In the genomic region with DNA sequence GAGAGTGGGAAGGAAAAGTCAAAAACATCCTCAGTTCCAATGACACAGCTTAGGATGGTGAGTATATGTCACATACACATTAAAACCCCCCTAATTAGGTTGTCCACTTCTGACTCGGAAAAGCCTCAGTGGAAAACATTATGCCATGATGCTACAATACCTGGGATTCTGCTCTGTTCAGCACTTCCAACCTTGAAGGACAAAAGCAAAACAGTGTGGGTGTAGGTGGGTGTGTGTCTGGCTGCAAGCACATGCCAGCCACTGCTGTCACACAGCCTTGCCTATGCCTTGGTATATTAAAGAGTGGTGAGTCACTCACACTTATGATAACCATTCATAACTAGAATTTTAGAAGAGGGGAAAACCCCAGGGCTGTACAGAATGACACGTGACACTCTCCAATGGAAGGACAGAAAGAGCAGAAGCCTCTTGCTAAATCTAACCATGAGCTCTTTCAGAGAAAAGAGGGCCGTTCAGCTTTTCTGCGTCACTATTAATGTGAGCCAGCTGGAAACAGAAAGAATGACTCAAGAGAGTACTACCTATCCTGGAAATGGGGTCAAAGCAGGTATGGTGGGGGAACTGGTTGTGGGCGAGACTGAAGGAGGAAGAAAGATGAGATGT, we compare ENCODE assay signal across 8 cellular contexts.
DNase-seq lines count a peak whose midpoint lies in the region; ATAC-seq and TF ChIP-seq lines count a peak whose summit lies in the region.

No MANE protein-coding gene starts in this region.

- peak; percentile 86 for ATAC-seq in HG03280 (IDR thresholded peaks at IDR 0.05; ENCODE audit: unreplicated experiment)
- ATAC-seq in gastrocnemius medialis, result no peak

- H3K27me3 ChIP-seq in stomach, result no peaks in the 10 kb centered on the region
- H3K27me3 ChIP-seq in gastrocnemius medialis, result no peaks in the 10 kb centered on the region

- peak; percentile 1 for DNase-seq in A172 (ENCODE audit: low spot score)
- peak; percentile 26 for DNase-seq in GM19240 (ENCODE audit: insufficient read length, low spot score)
- peak; percentile 29 for DNase-seq in activated CD8-positive, alpha-beta memory T cell treated with anti-CD3 and anti-CD28 coated beads, Interleukin-2, amount 50 U/mL, for 24 hours (ENCODE audit: extremely low read depth)
- peak; percentile 57 to 62 for DNase-seq in stimulated activated CD4-positive, alpha-beta T cell treated with anti-CD3 and anti-CD28 coated beads, Interleukin-15, amount 100 ng/mL, for 48 hours (ENCODE audit: low read depth in 2 of 2)
- no peak for DNase-seq in stomach
- DNase-seq in NCI-H146 (lab: John Stamatoyannopoulos, UW), result no peak
- DNase-seq in gastrocnemius medialis, result no peak

- TF ChIP-seq POLR2A in stomach (IDR thresholded peaks at IDR 0.05) (no peak), gastrocnemius medialis (IDR thresholded peaks at IDR 0.05) (no peak)

- no peak overlapping the region for H3K27ac ChIP-seq in stomach
- no peak overlapping the region for H3K27ac ChIP-seq in gastrocnemius medialis

- no peaks in the 10 kb centered on the region for H3K4me1 ChIP-seq in stomach
- no peaks in the 10 kb centered on the region for H3K4me1 ChIP-seq in gastrocnemius medialis

- H3K9me3 ChIP-seq in stomach, result peaks cover 0 to 28% (median 10%) of the 10 kb centered on the region in 4 donors
- peaks cover 3 to 4% (median 4%) of the 10 kb centered on the region in 3 donors for H3K9me3 ChIP-seq in gastrocnemius medialis

- WGBS in stomach, 5 donors, result 66 to 75% (median 69%) methylated on average over 5 of the region's 5 CpGs

- TF ChIP-seq EP300 in stomach (IDR thresholded peaks at IDR 0.05), result no peak

- in situ Hi-C loops in gastrocnemius medialis (cut with MboI; ENCODE audit: low sequenced_read_pairs in 4 of 4), result no loop called here

- intact Hi-C loops in stomach (cut with DNase I; ENCODE audit: low total_unique reads), result no loop called here
- intact Hi-C loops in gastrocnemius medialis (cut with DNase I; ENCODE audit: low total_unique reads), result no loop called here

- no peak for TF ChIP-seq CTCF in stomach (IDR thresholded peaks at IDR 0.05)
- no peak for TF ChIP-seq CTCF in gastrocnemius medialis (IDR thresholded peaks at IDR 0.05 in 4 of 5, conservative IDR thresholded peaks at IDR 0.05 in 1 of 5)

- no peak overlapping the region for H3K4me3 ChIP-seq in stomach
- no peak overlapping the region for H3K4me3 ChIP-seq in gastrocnemius medialis

- H3K36me3 ChIP-seq in stomach (no peaks in the 10 kb centered on the region), gastrocnemius medialis (peaks cover 0 to 4% of the 10 kb centered on the region in 2 donors)

Comparison
In these comparisons a context has a peak if more than half of its experiments do, and no peak if none do; other contexts are left out.
1. DNase-seq: peak in A172 (single experiment), GM19240 (single experiment), activated CD8-positive, alpha-beta memory T cell treated with anti-CD3 and anti-CD28 coated beads, Interleukin-2, amount 50 U/mL, for 24 hours (single experiment) and stimulated activated CD4-positive, alpha-beta T cell treated with anti-CD3 and anti-CD28 coated beads, Interleukin-15, amount 100 ng/mL, for 48 hours (2 of 2); none in stomach (single experiment), NCI-H146 (single experiment) and gastrocnemius medialis (0 of 2).